In genomic region chr21:33945652-33946270, GRCh38 we compare ENCODE assay signal across 11 cellular contexts. TPM values are rescaled to one million over a fixed set of nuclear protein-coding genes. Genes with fewer than 3 reads are reported as not detected.
A peak's percentile ranks its signal among the peaks of the same experiment; 100 is the strongest.
DNase-seq lines count a peak whose midpoint lies in the region; ATAC-seq and TF ChIP-seq lines count a peak whose summit lies in the region.
"Had no signal": no experiment of that assay in that cellular context is flagged by ENCODE, and none has a peak within 500 bp of the region (broad histone marks: within the 10 kb centered on the region; RNA-seq: fewer than 3 reads in every experiment).

No MANE protein-coding gene starts in this region.

- no peak overlapping the region for H3K4me3 Mint-ChIP-seq in activated naive CD8-positive, alpha-beta T cell treated with anti-CD3 and anti-CD28 coated beads, Interleukin-2, amount 10 ng/mL, durations not matched to agents 7 days and 5 days
- no peak overlapping the region for H3K4me3 Mint-ChIP-seq in natural killer cell

- H3K27ac Mint-ChIP-seq in activated naive CD8-positive, alpha-beta T cell treated with anti-CD3 and anti-CD28 coated beads, Interleukin-2, amount 10 ng/mL, durations not matched to agents 7 days and 5 days, result peak overlapping the region; percentile 50
- H3K27ac Mint-ChIP-seq in natural killer cell, result peak overlapping the region; percentile 96 to 99

- peaks cover 50% of the 10 kb centered on the region for H3K4me1 Mint-ChIP-seq in activated naive CD8-positive, alpha-beta T cell treated with anti-CD3 and anti-CD28 coated beads, Interleukin-2, amount 10 ng/mL, durations not matched to agents 7 days and 5 days
- peaks cover 49 to 62% of the 10 kb centered on the region in 2 donors for H3K4me1 Mint-ChIP-seq in natural killer cell

- H3K27me3 Mint-ChIP-seq in activated naive CD8-positive, alpha-beta T cell treated with anti-CD3 and anti-CD28 coated beads, Interleukin-2, amount 10 ng/mL, durations not matched to agents 7 days and 5 days, result no peaks in the 10 kb centered on the region
- H3K27me3 Mint-ChIP-seq in natural killer cell (ENCODE audit: low read depth in 2 of 2), result no peaks in the 10 kb centered on the region

- H3K9me3 Mint-ChIP-seq in activated naive CD8-positive, alpha-beta T cell treated with anti-CD3 and anti-CD28 coated beads, Interleukin-2, amount 10 ng/mL, durations not matched to agents 7 days and 5 days, result peaks cover 2% of the 10 kb centered on the region
- H3K9me3 Mint-ChIP-seq in natural killer cell, result peaks cover 0 to 2% of the 10 kb centered on the region in 2 donors

- peaks cover 43% of the 10 kb centered on the region for H3K36me3 Mint-ChIP-seq in activated naive CD8-positive, alpha-beta T cell treated with anti-CD3 and anti-CD28 coated beads, Interleukin-2, amount 10 ng/mL, durations not matched to agents 7 days and 5 days
- no peaks in the 10 kb centered on the region for H3K36me3 Mint-ChIP-seq in natural killer cell

- no peak for TF ChIP-seq CTCF in natural killer cell (IDR thresholded peaks at IDR 0.05)

- ATAC-seq in activated naive CD8-positive, alpha-beta T cell treated with anti-CD3 and anti-CD28 coated beads, Interleukin-2, amount 10 ng/mL, durations not matched to agents 7 days and 5 days (ENCODE audit: low read depth), result no peak
- no peak for ATAC-seq in natural killer cell

- intact Hi-C loops in natural killer cell (cut with micrococcal nuclease), result no loop called here

- peak; percentile 15 to 68 for DNase-seq in NOMO-1 (lab: John Stamatoyannopoulos, UW; ENCODE audit: unreplicated experiment in 2 of 2)
- DNase-seq in NOMO-1 treated with dmso at 0.1 percent for 144 hours (lab: John Stamatoyannopoulos, UW; ENCODE audit: unreplicated experiment), result no peak
- peak; percentile 89 for DNase-seq in NCI-H526 treated with DMSO at 0.1 percent for 48 hours (lab: John Stamatoyannopoulos, UW)
- DNase-seq in activated naive CD8-positive, alpha-beta T cell treated with anti-CD3 and anti-CD28 coated beads, Interleukin-2, amount 10 ng/mL, durations not matched to agents 7 days and 5 days, result no peak
- no peak for DNase-seq in natural killer cell
- DNase-seq in NCI-H2029 (lab: John Stamatoyannopoulos, UW), result no peak
- no peak for DNase-seq in SKM-1 treated with dmso at 0.1 percent for 144 hours (lab: John Stamatoyannopoulos, UW; ENCODE audit: unreplicated experiment)
- DNase-seq in NCI-H1092 treated with DMSO at 0.1 percent for 48 hours (lab: John Stamatoyannopoulos, UW), result no peak
- DNase-seq: H7, NCI-H1048, T-helper 9 cell had no signal

- POLR2A ChIA-PET in activated naive CD8-positive, alpha-beta T cell treated with anti-CD3 and anti-CD28 coated beads, Interleukin-2, amount 10 ng/mL, durations not matched to agents 7 days and 5 days (lab: Charles Lee), result interaction anchor here (0.7 to 1.1 kb wide), 3 partner anchors 14 to 404 kb away, joined by 3 to 9 read pairs (median 4); no protein-coding TSS in a partner anchor

RNA-seq across cellular contexts. Expression of gene ATP5PO, which starts 30.2 kb away (rescaled TPM):
- total RNA-seq in activated naive CD8-positive, alpha-beta T cell treated with anti-CD3 and anti-CD28 coated beads, Interleukin-2, amount 10 ng/mL, durations not matched to agents 7 days and 5 days, result 100 to 1,000 TPM; 167 TPM
- 10 to 100 TPM; 80.4 to 95.4 (median 94.9) TPM for total RNA-seq in natural killer cell

Comparison
In these comparisons a context has a peak if more than half of its experiments do, and no peak if none do; other contexts are left out.
1. DNase-seq: peak in NOMO-1 (2 of 2) and NCI-H526 treated with DMSO at 0.1 percent for 48 hours (single experiment); none in NOMO-1 treated with dmso at 0.1 percent for 144 hours (single experiment), activated naive CD8-positive, alpha-beta T cell treated with anti-CD3 and anti-CD28 coated beads, Interleukin-2, amount 10 ng/mL, durations not matched to agents 7 days and 5 days (single experiment), natural killer cell (single experiment), NCI-H2029 (single experiment), SKM-1 treated with dmso at 0.1 percent for 144 hours (single experiment) and NCI-H1092 treated with DMSO at 0.1 percent for 48 hours (single experiment).